1 cellular context compared by ENCODE assay signal in genomic region chr22:50202130-50202671, GRCh38.
TF ChIP-seq lines count a peak whose summit lies in the region.

No MANE protein-coding gene starts in this region.

TF ChIP-seq in K562, 482 proteins besides CTCF, POLR2A, EP300 and RAD21:
- 0 out of 2 replicates have a peak, but pooled peaks have one; percentile 11 for TF ChIP-seq EGR1 (conservative IDR thresholded peaks at IDR 0.05)
- TF ChIP-seq, protein P1, sequence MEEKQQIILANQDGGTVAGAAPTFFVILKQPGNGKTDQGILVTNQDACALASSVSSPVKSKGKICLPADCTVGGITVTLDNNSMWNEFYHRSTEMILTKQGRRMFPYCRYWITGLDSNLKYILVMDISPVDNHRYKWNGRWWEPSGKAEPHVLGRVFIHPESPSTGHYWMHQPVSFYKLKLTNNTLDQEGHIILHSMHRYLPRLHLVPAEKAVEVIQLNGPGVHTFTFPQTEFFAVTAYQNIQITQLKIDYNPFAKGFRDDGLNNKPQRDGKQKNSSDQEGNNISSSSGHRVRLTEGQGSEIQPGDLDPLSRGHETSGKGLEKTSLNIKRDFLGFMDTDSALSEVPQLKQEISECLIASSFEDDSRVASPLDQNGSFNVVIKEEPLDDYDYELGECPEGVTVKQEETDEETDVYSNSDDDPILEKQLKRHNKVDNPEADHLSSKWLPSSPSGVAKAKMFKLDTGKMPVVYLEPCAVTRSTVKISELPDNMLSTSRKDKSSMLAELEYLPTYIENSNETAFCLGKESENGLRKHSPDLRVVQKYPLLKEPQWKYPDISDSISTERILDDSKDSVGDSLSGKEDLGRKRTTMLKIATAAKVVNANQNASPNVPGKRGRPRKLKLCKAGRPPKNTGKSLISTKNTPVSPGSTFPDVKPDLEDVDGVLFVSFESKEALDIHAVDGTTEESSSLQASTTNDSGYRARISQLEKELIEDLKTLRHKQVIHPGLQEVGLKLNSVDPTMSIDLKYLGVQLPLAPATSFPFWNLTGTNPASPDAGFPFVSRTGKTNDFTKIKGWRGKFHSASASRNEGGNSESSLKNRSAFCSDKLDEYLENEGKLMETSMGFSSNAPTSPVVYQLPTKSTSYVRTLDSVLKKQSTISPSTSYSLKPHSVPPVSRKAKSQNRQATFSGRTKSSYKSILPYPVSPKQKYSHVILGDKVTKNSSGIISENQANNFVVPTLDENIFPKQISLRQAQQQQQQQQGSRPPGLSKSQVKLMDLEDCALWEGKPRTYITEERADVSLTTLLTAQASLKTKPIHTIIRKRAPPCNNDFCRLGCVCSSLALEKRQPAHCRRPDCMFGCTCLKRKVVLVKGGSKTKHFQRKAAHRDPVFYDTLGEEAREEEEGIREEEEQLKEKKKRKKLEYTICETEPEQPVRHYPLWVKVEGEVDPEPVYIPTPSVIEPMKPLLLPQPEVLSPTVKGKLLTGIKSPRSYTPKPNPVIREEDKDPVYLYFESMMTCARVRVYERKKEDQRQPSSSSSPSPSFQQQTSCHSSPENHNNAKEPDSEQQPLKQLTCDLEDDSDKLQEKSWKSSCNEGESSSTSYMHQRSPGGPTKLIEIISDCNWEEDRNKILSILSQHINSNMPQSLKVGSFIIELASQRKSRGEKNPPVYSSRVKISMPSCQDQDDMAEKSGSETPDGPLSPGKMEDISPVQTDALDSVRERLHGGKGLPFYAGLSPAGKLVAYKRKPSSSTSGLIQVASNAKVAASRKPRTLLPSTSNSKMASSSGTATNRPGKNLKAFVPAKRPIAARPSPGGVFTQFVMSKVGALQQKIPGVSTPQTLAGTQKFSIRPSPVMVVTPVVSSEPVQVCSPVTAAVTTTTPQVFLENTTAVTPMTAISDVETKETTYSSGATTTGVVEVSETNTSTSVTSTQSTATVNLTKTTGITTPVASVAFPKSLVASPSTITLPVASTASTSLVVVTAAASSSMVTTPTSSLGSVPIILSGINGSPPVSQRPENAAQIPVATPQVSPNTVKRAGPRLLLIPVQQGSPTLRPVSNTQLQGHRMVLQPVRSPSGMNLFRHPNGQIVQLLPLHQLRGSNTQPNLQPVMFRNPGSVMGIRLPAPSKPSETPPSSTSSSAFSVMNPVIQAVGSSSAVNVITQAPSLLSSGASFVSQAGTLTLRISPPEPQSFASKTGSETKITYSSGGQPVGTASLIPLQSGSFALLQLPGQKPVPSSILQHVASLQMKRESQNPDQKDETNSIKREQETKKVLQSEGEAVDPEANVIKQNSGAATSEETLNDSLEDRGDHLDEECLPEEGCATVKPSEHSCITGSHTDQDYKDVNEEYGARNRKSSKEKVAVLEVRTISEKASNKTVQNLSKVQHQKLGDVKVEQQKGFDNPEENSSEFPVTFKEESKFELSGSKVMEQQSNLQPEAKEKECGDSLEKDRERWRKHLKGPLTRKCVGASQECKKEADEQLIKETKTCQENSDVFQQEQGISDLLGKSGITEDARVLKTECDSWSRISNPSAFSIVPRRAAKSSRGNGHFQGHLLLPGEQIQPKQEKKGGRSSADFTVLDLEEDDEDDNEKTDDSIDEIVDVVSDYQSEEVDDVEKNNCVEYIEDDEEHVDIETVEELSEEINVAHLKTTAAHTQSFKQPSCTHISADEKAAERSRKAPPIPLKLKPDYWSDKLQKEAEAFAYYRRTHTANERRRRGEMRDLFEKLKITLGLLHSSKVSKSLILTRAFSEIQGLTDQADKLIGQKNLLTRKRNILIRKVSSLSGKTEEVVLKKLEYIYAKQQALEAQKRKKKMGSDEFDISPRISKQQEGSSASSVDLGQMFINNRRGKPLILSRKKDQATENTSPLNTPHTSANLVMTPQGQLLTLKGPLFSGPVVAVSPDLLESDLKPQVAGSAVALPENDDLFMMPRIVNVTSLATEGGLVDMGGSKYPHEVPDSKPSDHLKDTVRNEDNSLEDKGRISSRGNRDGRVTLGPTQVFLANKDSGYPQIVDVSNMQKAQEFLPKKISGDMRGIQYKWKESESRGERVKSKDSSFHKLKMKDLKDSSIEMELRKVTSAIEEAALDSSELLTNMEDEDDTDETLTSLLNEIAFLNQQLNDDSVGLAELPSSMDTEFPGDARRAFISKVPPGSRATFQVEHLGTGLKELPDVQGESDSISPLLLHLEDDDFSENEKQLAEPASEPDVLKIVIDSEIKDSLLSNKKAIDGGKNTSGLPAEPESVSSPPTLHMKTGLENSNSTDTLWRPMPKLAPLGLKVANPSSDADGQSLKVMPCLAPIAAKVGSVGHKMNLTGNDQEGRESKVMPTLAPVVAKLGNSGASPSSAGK (IDR thresholded peaks at IDR 0.05): peak; percentile 45; the same call in 1 of the 2 replicates
- TF ChIP-seq RFX1 (IDR thresholded peaks at IDR 0.05): no peak
- no peak for TF ChIP-seq XRCC3 (IDR thresholded peaks at IDR 0.05)
TF ChIP-seq in K562: peak in this region for 2.
